ENCODE assay signal across 10 cellular contexts in genomic region chr3:132290833-132291232, GRCh38. TPM values are rescaled to one million over a fixed set of nuclear protein-coding genes. Genes with fewer than 3 reads are reported as not detected.
DNase-seq lines count a peak whose midpoint lies in the region; ATAC-seq, FAIRE-seq and TF ChIP-seq lines count a peak whose summit lies in the region.
"Had no signal": no experiment of that assay in that cellular context is flagged by ENCODE, and none has a peak within 500 bp of the region (broad histone marks: within the 10 kb centered on the region; RNA-seq: fewer than 3 reads in every experiment).

No MANE protein-coding gene starts in this region.

- no peak overlapping the region for H3K4me2 ChIP-seq in HepG2 (ENCODE audit: low read depth, low read length)

- no peak overlapping the region for H3K4me3 Mint-ChIP-seq in stimulated activated memory B cell treated with anti-CD40 and anti-IgM and Interleukin-4, amounts not matched to agents 10 μg/mL and 1 μg/mL and 100 μg/mL, for 72 hours

- no peak overlapping the region for H2AFZ ChIP-seq in HepG2 (ENCODE audit: low read length)

- FAIRE-seq in HepG2 (lab: Jason Lieb, UNC) (no peak), urothelium cell line (lab: Jason Lieb, UNC) (no peak)

- no peaks in the 10 kb centered on the region for H3K79me2 ChIP-seq in HepG2 (ENCODE audit: insufficient read depth, low read length)

- ATAC-seq in right lobe of liver = peak; percentile 28 to 56 (median 43)
- no peak for ATAC-seq in HepG2
- ATAC-seq in RWPE2 (ENCODE audit: low read depth) = peak; percentile 33; the same call in 2 of the 3 replicates
- ATAC-seq in aorta (ENCODE audit: low FRiP score) = peak; percentile 33
- no peak for ATAC-seq in stimulated activated memory B cell treated with anti-CD40 and anti-IgM and Interleukin-4, amounts not matched to agents 10 μg/mL and 1 μg/mL and 100 μg/mL, for 72 hours
- no peak for ATAC-seq in HG02852 (IDR thresholded peaks at IDR 0.05; ENCODE audit: unreplicated experiment)

- H3K27ac ChIP-seq in right lobe of liver (no peak overlapping the region), HepG2 (ENCODE audit: extremely low read length, insufficient read depth, low read length) (no peak overlapping the region), RWPE2 (ENCODE audit: poor library complexity, severe bottlenecking) (no peak overlapping the region), aorta (ENCODE audit: low read depth in 1 of 2, low read length in 2 of 2) (no peak overlapping the region)

- no peaks in the 10 kb centered on the region for H3K36me3 Mint-ChIP-seq in stimulated activated memory B cell treated with anti-CD40 and anti-IgM and Interleukin-4, amounts not matched to agents 10 μg/mL and 1 μg/mL and 100 μg/mL, for 72 hours

- H4K20me1 ChIP-seq in HepG2 (ENCODE audit: insufficient read depth, low read length) = no peaks in the 10 kb centered on the region

- H3K9me3 Mint-ChIP-seq in stimulated activated memory B cell treated with anti-CD40 and anti-IgM and Interleukin-4, amounts not matched to agents 10 μg/mL and 1 μg/mL and 100 μg/mL, for 72 hours = peaks cover 5% of the 10 kb centered on the region

- intact Hi-C loops in right lobe of liver (cut with DNase I) = no loop called here
- intact Hi-C loops in HepG2 (cut with micrococcal nuclease; ENCODE audit: unreplicated experiment) = no loop called here
- intact Hi-C loops in aorta (cut with DNase I) = no loop called here

- H3K27me3 Mint-ChIP-seq in stimulated activated memory B cell treated with anti-CD40 and anti-IgM and Interleukin-4, amounts not matched to agents 10 μg/mL and 1 μg/mL and 100 μg/mL, for 72 hours = peaks cover 10% of the 10 kb centered on the region

- H3K36me3 ChIP-seq in right lobe of liver (no peaks in the 10 kb centered on the region), HepG2 (replicated peaks in 1 of 2; ENCODE audit: control insufficient read depth in 1 of 2, insufficient read depth in 2 of 2, low read length in 2 of 2) (no peaks in the 10 kb centered on the region), RWPE2 (ENCODE audit: low read depth) (no peaks in the 10 kb centered on the region), aorta (ENCODE audit: control insufficient read depth in 1 of 2, insufficient read depth in 2 of 2, low read length in 1 of 2) (no peaks in the 10 kb centered on the region)

- H3K4me1 ChIP-seq in right lobe of liver (no peaks in the 10 kb centered on the region), HepG2 (ENCODE audit: insufficient read depth, low read length) (peaks cover 3% of the 10 kb centered on the region), RWPE2 (ENCODE audit: insufficient read depth, poor library complexity, severe bottlenecking) (peaks cover 5% of the 10 kb centered on the region), aorta (ENCODE audit: control insufficient read depth in 1 of 2, insufficient read depth in 2 of 2, low read length in 2 of 2) (no peaks in the 10 kb centered on the region)

- H3K9me3 ChIP-seq in right lobe of liver = no peaks in the 10 kb centered on the region
- H3K9me3 ChIP-seq in HepG2 (ENCODE audit: low read length) = peaks cover 7% of the 10 kb centered on the region
- no peaks in the 10 kb centered on the region for H3K9me3 ChIP-seq in RWPE2 (ENCODE audit: severe bottlenecking)
- H3K9me3 ChIP-seq in aorta (ENCODE audit: control insufficient read depth, low read length) = peaks cover 4% of the 10 kb centered on the region

- H3K27me3 ChIP-seq in right lobe of liver (no peaks in the 10 kb centered on the region), HepG2 (ENCODE audit: control insufficient read depth in 1 of 2, insufficient read depth in 2 of 2, low read length in 2 of 2) (no peaks in the 10 kb centered on the region), RWPE2 (ENCODE audit: insufficient read depth, poor library complexity, severe bottlenecking) (no peaks in the 10 kb centered on the region), aorta (ENCODE audit: control insufficient read depth in 1 of 2, insufficient read depth in 2 of 2, low read length in 1 of 2) (no peaks in the 10 kb centered on the region)

- TF ChIP-seq CTCF in right lobe of liver (IDR thresholded peaks at IDR 0.05) = no peak
- TF ChIP-seq CTCF in HepG2 (CRISPR knock-in tag; IDR thresholded peaks at IDR 0.05) = no peak
- TF ChIP-seq CTCF in RWPE2 (IDR thresholded peaks at IDR 0.05; ENCODE audit: poor library complexity, severe bottlenecking) = no peak
- no peak for TF ChIP-seq CTCF in fibroblast of villous mesenchyme (IDR thresholded peaks at IDR 0.05; ENCODE audit: insufficient read depth, low read depth, low read length)

- DNase-seq in right lobe of liver (no peak), HepG2 (ENCODE audit: low spot score) (no peak), RWPE2 (ENCODE audit: low spot score) (no peak), fibroblast of villous mesenchyme (ENCODE audit: low read depth) (peak; percentile 91), aorta (no peak), urothelium cell line (ENCODE audit: low spot score) (no peak)
- DNase-seq: caudate nucleus, NCI-H187 had no signal

- TF ChIP-seq RAD21 in HepG2 (CRISPR knock-in tag; IDR thresholded peaks at IDR 0.05) = no peak

- TF ChIP-seq POLR2A in right lobe of liver (IDR thresholded peaks at IDR 0.05) (no peak), HepG2 (IDR thresholded peaks at IDR 0.05; ENCODE audit: insufficient read depth in 1 of 2, low read depth in 2 of 2, low read length in 2 of 2) (no peak)

- in situ Hi-C loops in HepG2 (cut with HindIII; ENCODE audit: extremely low pct_ligation_motif_present, low pct_unique_long_range_greater_than_20kb) = no loop called here

- H3K4me3 ChIP-seq in right lobe of liver (no peak overlapping the region), HepG2 (replicated peaks in 1 of 3; ENCODE audit: insufficient read depth in 1 of 3, low read depth in 2 of 3, low read length in 3 of 3) (no peak overlapping the region), RWPE2 (ENCODE audit: severe bottlenecking) (no peak overlapping the region), fibroblast of villous mesenchyme (ENCODE audit: low read depth, low read length) (no peak overlapping the region), aorta (ENCODE audit: low read length in 2 of 2) (no peak overlapping the region)

- CTCF ChIA-PET in HepG2 (lab: Yijun Ruan, JAX; ENCODE audit: low intra/inter-chr PET ratio, low total read pairs) = no interaction called here

- no peak for TF ChIP-seq EP300 in HepG2 (IDR thresholded peaks at IDR 0.05; ENCODE audit: low read depth in 2 of 2, low read length in 2 of 2)
- TF ChIP-seq EP300 in HepG2 (CRISPR knock-in tag; IDR thresholded peaks at IDR 0.05; ENCODE audit: borderline replicate concordance) = no peak

- POLR2A ChIA-PET in HepG2 (lab: Yijun Ruan, JAX) = no interaction called here

- H3K9ac ChIP-seq in HepG2 (ENCODE audit: insufficient read depth, low read depth, low read length) = no peak overlapping the region

- H3K4me1 Mint-ChIP-seq in stimulated activated memory B cell treated with anti-CD40 and anti-IgM and Interleukin-4, amounts not matched to agents 10 μg/mL and 1 μg/mL and 100 μg/mL, for 72 hours = no peaks in the 10 kb centered on the region

- H3K27ac Mint-ChIP-seq in stimulated activated memory B cell treated with anti-CD40 and anti-IgM and Interleukin-4, amounts not matched to agents 10 μg/mL and 1 μg/mL and 100 μg/mL, for 72 hours = no peak overlapping the region

- WGBS in right lobe of liver (ENCODE audit: insufficient coverage, low coverage, low lambda C conversion rate, missing lambda C conversion rate) = 24% methylated on average over 3 of the region's 3 CpGs
- 13% methylated on average over 3 of the region's 3 CpGs for WGBS in HepG2 (ENCODE audit: low lambda C conversion rate)
- 67 to 68% methylated on average over 3 of the region's 3 CpGs for WGBS in aorta, 2 donors

- no TSS peak for BruUV-seq in HepG2 (replicated peaks; lab: Mats Ljungman, UMichigan)

TF ChIP-seq in HepG2, 621 proteins besides CTCF, POLR2A, EP300 and RAD21 (continues in another document):
- no peak for TF ChIP-seq GFI1 (CRISPR knock-in tag; IDR thresholded peaks at IDR 0.05; ENCODE audit: borderline replicate concordance)
- TF ChIP-seq MTA3 (CRISPR knock-in tag; IDR thresholded peaks at IDR 0.05) = no peak
- TF ChIP-seq ZNF572 (CRISPR knock-in tag; IDR thresholded peaks at IDR 0.05) = no peak
- no peak for TF ChIP-seq HOXA7 (CRISPR knock-in tag; IDR thresholded peaks at IDR 0.05)

RNA-seq across cellular contexts. Expression of gene ACP3, which starts 26.4 kb away (rescaled TPM):
- under 1 TPM in 5 of 6 experiments, not detected in 1; 0.12 to 0.49 (median 0.22) TPM for total RNA-seq in right lobe of liver
- total RNA-seq in HepG2 (2016; rRNA removed; fragmentation: Illumina TruSeq; extraction: Trizol) = not detected in 2 replicates
- not detected in 2 replicates for total RNA-seq in HepG2 (2016; cell fraction: cytosol; rRNA removed; fragmentation: Illumina TruSeq; extraction: Trizol; ENCODE audit: low read depth)
- not detected in 2 replicates for total RNA-seq in HepG2 (2016; cell fraction: insoluble cytoplasmic fraction; rRNA removed; fragmentation: Illumina TruSeq; extraction: Trizol)
- total RNA-seq in HepG2 (2016; cell fraction: membrane; rRNA removed; fragmentation: Illumina TruSeq; extraction: Trizol) = not detected in 2 replicates
- total RNA-seq in HepG2 (2016; cell fraction: nucleus; rRNA removed; fragmentation: Illumina TruSeq; extraction: Trizol) = not detected in 2 replicates
- not detected in 2 replicates for polyA plus RNA-seq in HepG2 (2011; rRNA removed)
- polyA plus RNA-seq in HepG2 (2011; cell fraction: cytosol; rRNA removed) = not detected in 2 replicates
- polyA plus RNA-seq in HepG2 (2011; cell fraction: nucleus; rRNA removed) = not detected in 2 replicates
- polyA plus RNA-seq in HepG2 (2012) = not detected in 2 replicates
- not detected in 2 replicates for polyA plus RNA-seq in HepG2 (2016; cell fraction: cytosol; fragmentation: Illumina TruSeq; extraction: Trizol; ENCODE audit: low read depth)
- polyA plus RNA-seq in HepG2 (2016; cell fraction: insoluble cytoplasmic fraction; fragmentation: Illumina TruSeq; extraction: Trizol; ENCODE audit: low read depth) = not detected in 2 replicates
- polyA plus RNA-seq in HepG2 (2016; cell fraction: membrane; fragmentation: Illumina TruSeq; extraction: Trizol; ENCODE audit: low read depth) = not detected in 2 replicates
- not detected in 2 replicates for polyA plus RNA-seq in HepG2 (2016; cell fraction: nucleus; fragmentation: Illumina TruSeq; extraction: Trizol; ENCODE audit: insufficient read depth, low read depth)
- polyA minus RNA-seq in HepG2 (2011; rRNA and poly(A)+ RNA removed; ENCODE audit: low replicate concordance) = 9.4 TPM in 1 of 2 replicates, not detected in the other
- polyA minus RNA-seq in HepG2 (2011; cell fraction: cytosol; rRNA and poly(A)+ RNA removed) = not detected in 2 replicates
- not detected in 2 replicates for polyA minus RNA-seq in HepG2 (2011; cell fraction: nucleus; rRNA and poly(A)+ RNA removed)
- total RNA-seq in fibroblast of villous mesenchyme = 2.3 and 10.8 TPM in 2 replicates
- total RNA-seq in aorta = 1 to 10 TPM; 1.2 to 4.2 TPM
- under 1 TPM in 1 of 2 donors, not detected in 1; 0.63 TPM for polyA plus RNA-seq in aorta

Comparison
In these comparisons a context has a peak if more than half of its experiments do, and no peak if none do; other contexts are left out.
1. ATAC-seq: peak in right lobe of liver (4 of 4), RWPE2 (single experiment) and aorta (single experiment); none in HepG2 (single experiment), stimulated activated memory B cell treated with anti-CD40 and anti-IgM and Interleukin-4, amounts not matched to agents 10 μg/mL and 1 μg/mL and 100 μg/mL, for 72 hours (single experiment) and HG02852 (single experiment).